In the genomic region with DNA sequence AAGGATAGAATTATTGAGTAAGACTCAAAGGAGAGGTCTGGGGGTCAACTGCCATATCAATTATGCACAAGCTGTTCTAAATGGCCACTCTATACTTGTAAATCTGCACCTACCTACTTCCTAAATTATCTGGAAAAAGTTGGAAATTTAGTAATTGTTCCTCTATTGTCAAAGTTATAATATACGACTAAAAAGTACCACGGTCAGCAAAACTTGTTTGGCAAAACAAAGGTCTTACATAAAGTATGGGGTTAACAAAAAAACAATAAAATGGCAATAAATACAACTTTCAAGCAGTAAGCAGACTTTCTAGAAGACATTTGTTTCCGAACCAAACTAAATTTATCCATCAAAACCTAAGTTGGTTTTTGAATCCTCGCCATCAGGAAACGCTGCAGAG, we compare ENCODE assay signal across 5 cellular contexts.
"Had no signal": no experiment of that assay in that cellular context is flagged by ENCODE, and none has a peak within 500 bp of the region (broad histone marks: within the 10 kb centered on the region; RNA-seq: fewer than 3 reads in every experiment).

No MANE protein-coding gene starts in this region.

- H3K4me3 ChIP-seq: GM23338, K562 had no signal

- H2AFZ ChIP-seq: GM23338 had no signal

- H3K4me2 ChIP-seq: GM23338 had no signal

- ATAC-seq: GM23338, K562 had no signal

- DNase-seq: H9, HCEC 1CT, KG1 had no signal
